In genomic region chr22:26494506-26494905, GRCh38 we compare ENCODE assay signal across 31 cellular contexts. TPM values are rescaled to one million over a fixed set of nuclear protein-coding genes. Genes with fewer than 3 reads are reported as not detected.
DNase-seq lines count a peak whose midpoint lies in the region; ATAC-seq, FAIRE-seq and TF ChIP-seq lines count a peak whose summit lies in the region.
"Had no signal": no experiment of that assay in that cellular context is flagged by ENCODE, and none has a peak within 500 bp of the region (broad histone marks: within the 10 kb centered on the region; RNA-seq: fewer than 3 reads in every experiment).

No MANE protein-coding gene starts in this region.

- peaks cover 7% of the 10 kb centered on the region; the same call in 1 of the 2 replicates for H4K20me1 ChIP-seq in BLaER1

- no peak for ATAC-seq in RWPE2 (ENCODE audit: low read depth)
- ATAC-seq: left colon, psoas muscle, sciatic nerve, SK-N-SH treated with all-trans-retinoic acid at 6 μM for 48 hours had no signal

- no peak overlapping the region for H3K27ac ChIP-seq in BLaER1
- peak overlapping the region; percentile 74 for H3K27ac ChIP-seq in RWPE2 (ENCODE audit: poor library complexity, severe bottlenecking)
- peak overlapping the region in 3 of 4 donors; percentile 78 to 86 (median 86) for H3K27ac ChIP-seq in esophagus squamous epithelium
- no peak overlapping the region for H3K27ac ChIP-seq in left ventricle myocardium inferior (replicated peaks)
- H3K27ac ChIP-seq in WERI-Rb-1: no peak overlapping the region
- H3K27ac ChIP-seq: brain microvascular endothelial cell, hepatocyte, psoas muscle, tibial nerve had no signal

- FAIRE-seq in GM12892 (lab: Jason Lieb, UNC): no peak
- FAIRE-seq: frontal cortex, GM12891 had no signal

- H3K4me1 ChIP-seq in BLaER1 (peaks cover 96% of the 10 kb centered on the region), RWPE2 (ENCODE audit: insufficient read depth, poor library complexity, severe bottlenecking) (peaks cover 20% of the 10 kb centered on the region), esophagus squamous epithelium (peaks cover 0 to 27% (median 5%) of the 10 kb centered on the region in 3 donors), left ventricle myocardium inferior (peaks cover 21% of the 10 kb centered on the region)
- H3K4me1 ChIP-seq: psoas muscle, tibial nerve had no signal

- H3K36me3 ChIP-seq in BLaER1 (peaks cover 100% of the 10 kb centered on the region), RWPE2 (ENCODE audit: low read depth) (peaks cover 92% of the 10 kb centered on the region), esophagus squamous epithelium (peaks cover 33 to 100% (median 70%) of the 10 kb centered on the region in 3 donors), left ventricle myocardium inferior (peaks cover 96% of the 10 kb centered on the region), WERI-Rb-1 (peaks cover 83% of the 10 kb centered on the region)

- no peak overlapping the region for H3K9ac ChIP-seq in BLaER1

- TF ChIP-seq CTCF in RWPE2 (IDR thresholded peaks at IDR 0.05; ENCODE audit: poor library complexity, severe bottlenecking) (no peak), esophagus squamous epithelium (IDR thresholded peaks at IDR 0.05) (no peak), left ventricle myocardium inferior (IDR thresholded peaks at IDR 0.05; ENCODE audit: borderline replicate concordance) (no peak), WERI-Rb-1 (IDR thresholded peaks at IDR 0.05; ENCODE audit: low read depth, low read length) (no peak), GM10248 (IDR thresholded peaks at IDR 0.05; ENCODE audit: control extremely low read depth, extremely low read depth, low read depth, missing control alignments) (no peak)

- CTCF ChIA-PET in GM10248 (lab: Yijun Ruan, JAX): interaction anchor here (0.9 to 1.9 kb wide), 4 partner anchors 9 to 170 kb away, joined by 3 to 6 read pairs (median 6); partner anchors contain the start of genes HPS4 and SRRD

- TF ChIP-seq POLR2A in GM12892 (IDR thresholded peaks at IDR 0.05; ENCODE audit: low read depth, low read length) (0 out of 2 replicates have a peak, but pooled peaks have one; percentile 24), esophagus squamous epithelium (IDR thresholded peaks at IDR 0.05) (no peak)

- POLR2A ChIA-PET in GM10248 (lab: Yijun Ruan, JAX): no interaction called here

- peaks cover 6% of the 10 kb centered on the region; the same call in 1 of the 2 replicates for H3K9me3 ChIP-seq in BLaER1
- H3K9me3 ChIP-seq in RWPE2 (ENCODE audit: severe bottlenecking): no peaks in the 10 kb centered on the region
- H3K9me3 ChIP-seq in esophagus squamous epithelium: no peaks in the 10 kb centered on the region
- H3K9me3 ChIP-seq in left ventricle myocardium inferior (replicated peaks): no peaks in the 10 kb centered on the region
- no peaks in the 10 kb centered on the region for H3K9me3 ChIP-seq in WERI-Rb-1 (ENCODE audit: severe bottlenecking)
- H3K9me3 ChIP-seq: psoas muscle, tibial nerve had no signal

- peak overlapping the region; percentile 94; the same call in 1 of the 2 replicates for H3K4me2 ChIP-seq in BLaER1
- H3K4me2 ChIP-seq: hepatocyte had no signal

- H3K4me3 ChIP-seq in BLaER1 (no peak overlapping the region), RWPE2 (ENCODE audit: severe bottlenecking) (no peak overlapping the region), esophagus squamous epithelium (no peak overlapping the region), left ventricle myocardium inferior (no peak overlapping the region), WERI-Rb-1 (ENCODE audit: low read depth, low read length) (no peak overlapping the region)
- H3K4me3 ChIP-seq: hepatocyte, psoas muscle, tibial nerve had no signal

- no peak for DNase-seq in GM12892 (ENCODE audit: insufficient read length)
- DNase-seq in RWPE2 (ENCODE audit: low spot score): no peak
- no peak for DNase-seq in esophagus squamous epithelium (lab: John Stamatoyannopoulos, UW)
- DNase-seq in left ventricle myocardium inferior: no peak
- DNase-seq in hippocampal formation (lab: John Stamatoyannopoulos, UW): no peak
- no peak for DNase-seq in WERI-Rb-1
- no peak for DNase-seq in GM10248 (ENCODE audit: extremely low spot score)
- DNase-seq: ACHN; activated CD4-positive, alpha-beta T cell treated with anti-CD3 and anti-CD28 coated beads for 1 hour; activated T-cell treated with anti-CD3 and anti-CD28 coated beads, Interleukin-2, amount 50 U/mL, for 48 hours; brain microvascular endothelial cell; CD8-positive, alpha-beta memory T cell; cerebellar nuclear complex; DMS 273 treated with DMSO at 0.1 percent for 48 hours; H7; left colon; mammary epithelial cell; NCI-H1436 treated with DMSO at 0.1 percent for 48 hours; NCI-H510A treated with DMSO at 0.1 percent for 48 hours; occipital lobe; psoas muscle; Right ventricle myocardium superior; stimulated activated CD4-positive, alpha-beta T cell treated with anti-CD3 and anti-CD28 coated beads, Interleukin-12 subunit alpha, Interleukin-12 subunit beta, amount 100 ng/mL, for 4 hours; stimulated activated CD4-positive, alpha-beta T cell treated with anti-CD3 and anti-CD28 coated beads, Interleukin-4, amount 100 ng/mL, for 1 hour had no signal

- H3K27me3 ChIP-seq in BLaER1 (no peaks in the 10 kb centered on the region), RWPE2 (ENCODE audit: insufficient read depth, poor library complexity, severe bottlenecking) (no peaks in the 10 kb centered on the region), esophagus squamous epithelium (no peaks in the 10 kb centered on the region), left ventricle myocardium inferior (ENCODE audit: low read depth) (no peaks in the 10 kb centered on the region), WERI-Rb-1 (ENCODE audit: insufficient read depth, low read depth, severe bottlenecking) (no peaks in the 10 kb centered on the region)
- H3K27me3 ChIP-seq: brain microvascular endothelial cell, hepatocyte, tibial nerve had no signal

- intact Hi-C loops in esophagus squamous epithelium (cut with DNase I): no loop called here
- intact Hi-C loops in left ventricle myocardium inferior (cut with micrococcal nuclease): no loop called here

RNA-seq across cellular contexts. Expression of gene SRRD, which starts 10.8 kb away (rescaled TPM):
- polyA plus RNA-seq in GM12892 (2012; ENCODE audit: missing spikeins): 23.0 TPM
- total RNA-seq in esophagus squamous epithelium: 10 to 100 TPM; 11.4 to 27.3 (median 13.6) TPM
- total RNA-seq in left ventricle myocardium inferior: 23.5 TPM

RNA-seq across cellular contexts. Expression of gene HPS4, which starts 10.9 kb away (rescaled TPM):
- 25.8 TPM for polyA plus RNA-seq in GM12892 (2012; ENCODE audit: missing spikeins)
- 10 to 100 TPM; 21.9 to 28.5 (median 24.5) TPM for total RNA-seq in esophagus squamous epithelium
- 11.7 TPM for total RNA-seq in left ventricle myocardium inferior

RNA-seq across cellular contexts. Expression of gene TFIP11, which starts 17.8 kb away (rescaled TPM):
- polyA plus RNA-seq in GM12892 (2012; ENCODE audit: missing spikeins): 17.2 TPM
- total RNA-seq in esophagus squamous epithelium (10 to 100 TPM; 21.6 to 27.1 (median 25.8) TPM), left ventricle myocardium inferior (25.7 TPM)

Comparison
In these comparisons a context has a peak if more than half of its experiments do, and no peak if none do; other contexts are left out.
1. H3K27ac ChIP-seq: peak in RWPE2 (single experiment) and esophagus squamous epithelium (3 of 4); none in BLaER1 (single experiment), left ventricle myocardium inferior (single experiment) and WERI-Rb-1 (single experiment).